In the genomic region with DNA sequence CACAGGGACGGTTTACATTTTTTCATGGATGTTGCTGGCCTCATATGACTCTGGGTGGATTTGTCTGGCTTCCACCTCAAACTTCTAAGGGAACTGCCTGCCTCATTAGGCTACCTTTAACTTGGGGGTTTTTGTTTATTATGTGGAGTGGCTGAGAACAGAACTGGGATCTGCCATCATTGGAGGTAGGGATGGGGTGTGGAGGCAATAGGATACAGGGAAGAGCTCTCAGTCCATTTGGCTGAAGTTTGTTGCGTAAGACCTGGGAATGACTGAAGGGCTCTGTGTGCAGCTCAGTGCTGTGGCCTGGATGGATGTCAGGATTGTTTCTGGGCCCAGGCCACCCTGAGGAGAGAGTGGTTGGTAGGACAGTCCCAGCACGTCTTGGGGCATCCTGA, we compare ENCODE assay signal across 1 cellular context.
TF ChIP-seq lines count a peak whose summit lies in the region.

No MANE protein-coding gene starts in this region.

TF ChIP-seq in K562, 482 proteins besides CTCF, POLR2A, EP300 and RAD21:
- TF ChIP-seq CEBPB (tag; IDR thresholded peaks at IDR 0.05) = peak; percentile 36; the same call in 1 of the 2 replicates
- TF ChIP-seq, protein P1, sequence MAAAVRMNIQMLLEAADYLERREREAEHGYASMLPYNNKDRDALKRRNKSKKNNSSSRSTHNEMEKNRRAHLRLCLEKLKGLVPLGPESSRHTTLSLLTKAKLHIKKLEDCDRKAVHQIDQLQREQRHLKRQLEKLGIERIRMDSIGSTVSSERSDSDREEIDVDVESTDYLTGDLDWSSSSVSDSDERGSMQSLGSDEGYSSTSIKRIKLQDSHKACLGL (CRISPR knock-in tag; IDR thresholded peaks at IDR 0.05; ENCODE audit: borderline replicate concordance, poor library complexity, severe bottlenecking) = no peak
